Comparison of ENCODE assay signal across 23 cellular contexts in the genomic region with DNA sequence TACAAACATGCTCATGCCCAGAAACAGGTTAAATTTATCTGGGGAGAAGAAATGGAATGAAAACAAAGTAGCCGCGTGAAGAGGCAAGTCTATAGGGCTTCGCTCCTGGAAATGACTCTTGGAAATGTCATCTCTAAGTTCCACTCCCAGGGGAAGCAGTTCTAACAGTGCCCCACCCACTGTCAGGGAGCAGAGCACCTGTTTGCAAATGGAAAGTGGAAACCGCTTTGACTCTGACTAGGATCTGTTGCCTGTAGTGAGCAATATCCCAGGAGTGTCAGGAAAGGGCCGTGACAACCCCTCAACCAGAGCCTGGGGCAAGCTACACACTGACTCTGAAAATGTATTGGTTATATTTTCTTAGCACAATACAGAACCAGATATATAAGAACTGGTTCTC. TPM values are rescaled to one million over a fixed set of nuclear protein-coding genes. Genes with fewer than 3 reads are reported as not detected.
A peak's percentile ranks its signal among the peaks of the same experiment; 100 is the strongest.
DNase-seq lines count a peak whose midpoint lies in the region; ATAC-seq and TF ChIP-seq lines count a peak whose summit lies in the region.
"Had no signal": no experiment of that assay in that cellular context is flagged by ENCODE, and none has a peak within 500 bp of the region (broad histone marks: within the 10 kb centered on the region; RNA-seq: fewer than 3 reads in every experiment).

No MANE protein-coding gene starts in this region.

- no peak overlapping the region for H3K27ac Mint-ChIP-seq in endodermal cell
- no peak overlapping the region for H3K27ac Mint-ChIP-seq in activated naive CD8-positive, alpha-beta T cell treated with anti-CD3 and anti-CD28 coated beads for 36 hours
- H3K27ac Mint-ChIP-seq: dendritic cell treated with granulocyte-macrophage colony-stimulating factor and Interleukin-4, amounts not matched to agents 40 ng/mL and 50 ng/mL, for 4 days; immature natural killer cell; natural killer cell treated with Interleukin-12 subunit alpha and Interleukin-12 subunit beta and Interleukin-15 and Interleukin-18, amount 100 ng/mL, for 72 hours; T-helper 1 cell treated with Interleukin-12 subunit alpha and Interleukin-12 subunit beta and Interleukin-4 antibody, amounts not matched to agents 30 μg/mL and 1 μg/mL, for 36 hours; type B pancreatic cell had no signal

- H3K27me3 Mint-ChIP-seq in endodermal cell (ENCODE audit: insufficient read depth): no peaks in the 10 kb centered on the region
- no peaks in the 10 kb centered on the region for H3K27me3 Mint-ChIP-seq in activated naive CD8-positive, alpha-beta T cell treated with anti-CD3 and anti-CD28 coated beads for 36 hours
- H3K27me3 Mint-ChIP-seq: dendritic cell treated with granulocyte-macrophage colony-stimulating factor and Interleukin-4, amounts not matched to agents 40 ng/mL and 50 ng/mL, for 4 days; natural killer cell treated with Interleukin-12 subunit alpha and Interleukin-12 subunit beta and Interleukin-15 and Interleukin-18, amount 100 ng/mL, for 72 hours; type B pancreatic cell had no signal

- H3K4me1 ChIP-seq in endodermal cell (ENCODE audit: control insufficient read depth, insufficient read depth, low read length) (peaks cover 4% of the 10 kb centered on the region), stomach (peaks cover 0 to 9% (median 0%) of the 10 kb centered on the region in 4 donors)

- ATAC-seq in HG02884 (IDR thresholded peaks at IDR 0.05; ENCODE audit: unreplicated experiment) (no peak), HG03097 (IDR thresholded peaks at IDR 0.05; ENCODE audit: low FRiP score, unreplicated experiment) (no peak)
- ATAC-seq: activated CD4-positive, CD25-positive, alpha-beta regulatory T cell treated with anti-CD3 and anti-CD28 coated beads, Interleukin-2, amount 50 U/mL, for 24 hours; natural killer cell treated with Interleukin-12 subunit alpha and Interleukin-12 subunit beta and Interleukin-15 and Interleukin-18, amount 100 ng/mL, for 72 hours had no signal

- H3K4me3 ChIP-seq in endodermal cell (ENCODE audit: low read length): no peak overlapping the region
- H3K4me3 ChIP-seq in stomach: no peak overlapping the region
- H3K4me3 ChIP-seq: lung had no signal

- TF ChIP-seq EP300 in stomach (IDR thresholded peaks at IDR 0.05): no peak

- TF ChIP-seq POLR2A in stomach (IDR thresholded peaks at IDR 0.05): no peak

- no peaks in the 10 kb centered on the region for H3K9me3 ChIP-seq in endodermal cell (ENCODE audit: control insufficient read depth, low read length)
- H3K9me3 ChIP-seq in stomach: no peaks in the 10 kb centered on the region

- TF ChIP-seq CTCF in endodermal cell (conservative IDR thresholded peaks at IDR 0.05) (no peak), stomach (IDR thresholded peaks at IDR 0.05) (no peak)

- H3K4me3 Mint-ChIP-seq in endodermal cell: no peak overlapping the region
- no peak overlapping the region for H3K4me3 Mint-ChIP-seq in activated naive CD8-positive, alpha-beta T cell treated with anti-CD3 and anti-CD28 coated beads for 36 hours
- H3K4me3 Mint-ChIP-seq: dendritic cell treated with granulocyte-macrophage colony-stimulating factor and Interleukin-4, amounts not matched to agents 40 ng/mL and 50 ng/mL, for 4 days; immature natural killer cell; natural killer cell treated with Interleukin-12 subunit alpha and Interleukin-12 subunit beta and Interleukin-15 and Interleukin-18, amount 100 ng/mL, for 72 hours; T-helper 1 cell treated with Interleukin-12 subunit alpha and Interleukin-12 subunit beta and Interleukin-4 antibody, amounts not matched to agents 30 μg/mL and 1 μg/mL, for 36 hours; type B pancreatic cell had no signal

- DNase-seq in COR-L47 (lab: John Stamatoyannopoulos, UW) (peak; percentile 69), NCI-H1417 (lab: John Stamatoyannopoulos, UW) (peak; percentile 24 to 97 (median 73)), NCI-H510A treated with DMSO at 0.1 percent for 48 hours (lab: John Stamatoyannopoulos, UW) (peak; percentile 96), endodermal cell (peak; percentile 54), stomach (no peak)
- DNase-seq in activated naive CD8-positive, alpha-beta T cell treated with anti-CD3 and anti-CD28 coated beads for 36 hours: no peak
- DNase-seq: activated CD8-positive, alpha-beta memory T cell treated with anti-CD3 and anti-CD28 coated beads, Interleukin-2, amount 50 U/mL, for 4 hours; activated naive CD4-positive, alpha-beta T cell treated with Interleukin-2 at 50 U/mL for 16 hours; C1 segment of cervical spinal cord; erythroblast; immature natural killer cell; NCI-H1048; stimulated activated CD4-positive, alpha-beta T cell treated with anti-CD3 and anti-CD28 coated beads, Interleukin-12 subunit alpha, Interleukin-12 subunit beta, amount 100 ng/mL, for 4 hours; stimulated activated naive CD4-positive, alpha-beta T cell treated with Interleukin-2 at 50 U/mL for 16 hours had no signal

- H3K27me3 ChIP-seq in endodermal cell (ENCODE audit: control insufficient read depth, insufficient read depth, low read length, poor library complexity, severe bottlenecking): no peaks in the 10 kb centered on the region
- no peaks in the 10 kb centered on the region for H3K27me3 ChIP-seq in stomach

- H3K36me3 ChIP-seq in endodermal cell (ENCODE audit: control insufficient read depth, insufficient read depth, low read length) (no peaks in the 10 kb centered on the region), stomach (no peaks in the 10 kb centered on the region)

- H3K9me3 Mint-ChIP-seq in endodermal cell: no peaks in the 10 kb centered on the region
- H3K9me3 Mint-ChIP-seq in activated naive CD8-positive, alpha-beta T cell treated with anti-CD3 and anti-CD28 coated beads for 36 hours: no peaks in the 10 kb centered on the region
- H3K9me3 Mint-ChIP-seq: dendritic cell treated with granulocyte-macrophage colony-stimulating factor and Interleukin-4, amounts not matched to agents 40 ng/mL and 50 ng/mL, for 4 days; T-helper 1 cell treated with Interleukin-12 subunit alpha and Interleukin-12 subunit beta and Interleukin-4 antibody, amounts not matched to agents 30 μg/mL and 1 μg/mL, for 36 hours; type B pancreatic cell had no signal

- H3K27ac ChIP-seq in endodermal cell (ENCODE audit: low read depth, low read length) (no peak overlapping the region), stomach (no peak overlapping the region)

- WGBS in endodermal cell (ENCODE audit: insufficient coverage in 1 of 2, insufficient read length in 1 of 2), 2 experiments: 72% methylated on average over 5 of the region's 5 CpGs; no CpG with 5 or more reads in 1 of the 2 experiments
- WGBS in stomach, 5 donors: 47 to 58% (median 54%) methylated on average over 5 of the region's 5 CpGs

- H3K36me3 Mint-ChIP-seq in endodermal cell (ENCODE audit: low read depth): no peaks in the 10 kb centered on the region
- H3K36me3 Mint-ChIP-seq in activated naive CD8-positive, alpha-beta T cell treated with anti-CD3 and anti-CD28 coated beads for 36 hours: no peaks in the 10 kb centered on the region
- H3K36me3 Mint-ChIP-seq: immature natural killer cell, type B pancreatic cell had no signal

- intact Hi-C loops in stomach (cut with DNase I; ENCODE audit: low total_unique reads): no loop called here

- H3K4me1 Mint-ChIP-seq in endodermal cell: peaks cover 59% of the 10 kb centered on the region
- H3K4me1 Mint-ChIP-seq in activated naive CD8-positive, alpha-beta T cell treated with anti-CD3 and anti-CD28 coated beads for 36 hours: no peaks in the 10 kb centered on the region
- H3K4me1 Mint-ChIP-seq: immature natural killer cell had no signal

- H3K9ac ChIP-seq in endodermal cell (ENCODE audit: extremely low read depth, low read length, poor library complexity, severe bottlenecking): no peak overlapping the region

RNA-seq across cellular contexts. Expression of gene CRISP1, which starts 47.3 kb away (rescaled TPM):
- total RNA-seq in endodermal cell (not detected), stomach (not detected)
- not detected for polyA plus RNA-seq in endodermal cell (2013, experiment 1 of 2)
- polyA plus RNA-seq in endodermal cell (2013, experiment 2 of 2): not detected
- not detected for polyA plus RNA-seq in stomach
- total RNA-seq in activated naive CD8-positive, alpha-beta T cell treated with anti-CD3 and anti-CD28 coated beads for 36 hours: not detected
- total RNA-seq: glomerular endothelial cell; lung; natural killer cell treated with Interleukin-12 subunit alpha and Interleukin-12 subunit beta and Interleukin-15 and Interleukin-18, amount 100 ng/mL, for 72 hours had no signal
- polyA plus RNA-seq: immature natural killer cell, lung had no signal

RNA-seq across cellular contexts. Expression of gene DEFB114, which starts 50.3 kb away (rescaled TPM):
- total RNA-seq in endodermal cell (not detected), stomach (not detected)
- not detected for polyA plus RNA-seq in endodermal cell (2013, experiment 1 of 2)
- polyA plus RNA-seq in endodermal cell (2013, experiment 2 of 2): not detected
- polyA plus RNA-seq in stomach: not detected
- not detected for total RNA-seq in activated naive CD8-positive, alpha-beta T cell treated with anti-CD3 and anti-CD28 coated beads for 36 hours
- total RNA-seq: glomerular endothelial cell; lung; natural killer cell treated with Interleukin-12 subunit alpha and Interleukin-12 subunit beta and Interleukin-15 and Interleukin-18, amount 100 ng/mL, for 72 hours had no signal
- polyA plus RNA-seq: immature natural killer cell, lung had no signal

RNA-seq across cellular contexts. Expression of gene DEFB113, which starts 55.8 kb away (rescaled TPM):
- total RNA-seq in endodermal cell: not detected
- not detected for polyA plus RNA-seq in endodermal cell (2013, experiment 1 of 2)
- polyA plus RNA-seq in endodermal cell (2013, experiment 2 of 2): not detected
- not detected for total RNA-seq in stomach
- polyA plus RNA-seq in stomach: not detected
- total RNA-seq in activated naive CD8-positive, alpha-beta T cell treated with anti-CD3 and anti-CD28 coated beads for 36 hours: not detected
- total RNA-seq: glomerular endothelial cell; lung; natural killer cell treated with Interleukin-12 subunit alpha and Interleukin-12 subunit beta and Interleukin-15 and Interleukin-18, amount 100 ng/mL, for 72 hours had no signal
- polyA plus RNA-seq: immature natural killer cell, lung had no signal

Comparison
In these comparisons a context has a peak if more than half of its experiments do, and no peak if none do; other contexts are left out.
1. DNase-seq: peak in COR-L47 (single experiment), NCI-H1417 (3 of 3), NCI-H510A treated with DMSO at 0.1 percent for 48 hours (single experiment) and endodermal cell (single experiment); none in stomach (single experiment) and activated naive CD8-positive, alpha-beta T cell treated with anti-CD3 and anti-CD28 coated beads for 36 hours (single experiment).